ENCODE assay signal across 1 cellular context in genomic region chr7:73005693-73006447, GRCh38.
A peak's percentile ranks its signal among the peaks of the same experiment; 100 is the strongest.
TF ChIP-seq lines count a peak whose summit lies in the region.

No MANE protein-coding gene starts in this region.

TF ChIP-seq in HEK293, 187 proteins besides CTCF, POLR2A, EP300 and RAD21 (continued from another document):
- TF ChIP-seq EGR2 (tag by site-specific recombination; IDR thresholded peaks at IDR 0.05; ENCODE audit: low read depth) (peak; percentile 72), ZNF629 (tag by site-specific recombination; IDR thresholded peaks at IDR 0.05) (peak; percentile 93), KLF8 (tag by site-specific recombination; IDR thresholded peaks at IDR 0.05) (peak; percentile 72), ZFP37 (tag by site-specific recombination; IDR thresholded peaks at IDR 0.05) (peak; percentile 47; the same call in 1 of the 2 replicates), ZBTB17 (tag by site-specific recombination; IDR thresholded peaks at IDR 0.05) (peak; percentile 30; the same call in 1 of the 2 replicates), INSM2 (tag by site-specific recombination; IDR thresholded peaks at IDR 0.05) (0 out of 2 replicates have a peak, but pooled peaks have one; percentile 18), ZBTB8A (tag by site-specific recombination; IDR thresholded peaks at IDR 0.05) (peak; percentile 81), BCL11A (tag by site-specific recombination; IDR thresholded peaks at IDR 0.05; ENCODE audit: low read depth) (peak; percentile 58; the same call in 1 of the 2 replicates), ZNF600 (tag by site-specific recombination; IDR thresholded peaks at IDR 0.05) (peak; percentile 80), GLIS1 (tag by site-specific recombination; IDR thresholded peaks at IDR 0.05) (0 out of 2 replicates have a peak, but pooled peaks have one; percentile 14), ZNF341 (tag by site-specific recombination; IDR thresholded peaks at IDR 0.05; ENCODE audit: low read depth) (peak; percentile 30; the same call in 1 of the 2 replicates), SP3 (tag by site-specific recombination; IDR thresholded peaks at IDR 0.05) (peak; percentile 77), ZSCAN16 (tag by site-specific recombination; IDR thresholded peaks at IDR 0.05) (peak; percentile 73), PRDM10 (tag by site-specific recombination; IDR thresholded peaks at IDR 0.05) (peak; percentile 63), ZBTB20 (tag by site-specific recombination; IDR thresholded peaks at IDR 0.05) (peak; percentile 38; the same call in 1 of the 2 replicates), ZEB2 (tag by site-specific recombination; IDR thresholded peaks at IDR 0.05) (peak; percentile 71; the same call in 1 of the 2 replicates), SP2 (tag by site-specific recombination; IDR thresholded peaks at IDR 0.05) (peak; percentile 93), ZFP69B (tag by site-specific recombination; IDR thresholded peaks at IDR 0.05) (0 out of 2 replicates have a peak, but pooled peaks have one; percentile 56), IKZF3 (tag by site-specific recombination; IDR thresholded peaks at IDR 0.05) (0 out of 2 replicates have a peak, but pooled peaks have one; percentile 32), ZBTB26 (tag by site-specific recombination; optimal IDR thresholded peaks at IDR 0.05) (peak; percentile 50), GLIS2 (tag by site-specific recombination; IDR thresholded peaks at IDR 0.05) (peak; percentile 21; the same call in 1 of the 2 replicates), ZBTB11 (tag by site-specific recombination; conservative IDR thresholded peaks at IDR 0.05; ENCODE audit: low read depth) (0 out of 2 replicates have a peak, but pooled peaks have one; percentile 34), ZNF76 (tag by site-specific recombination; IDR thresholded peaks at IDR 0.05; ENCODE audit: borderline replicate concordance, low read depth) (peak; percentile 27; the same call in 1 of the 2 replicates), ZNF335 (tag by site-specific recombination; conservative IDR thresholded peaks at IDR 0.05) (peak; percentile 66), ZNF660 (tag by site-specific recombination; IDR thresholded peaks at IDR 0.05) (0 out of 2 replicates have a peak, but pooled peaks have one; percentile 5)
TF ChIP-seq in HEK293: peak in this region for 37; not testable (repeated sequence) for 150.
